Comparison of ENCODE assay signal across 14 cellular contexts in the genomic region with DNA sequence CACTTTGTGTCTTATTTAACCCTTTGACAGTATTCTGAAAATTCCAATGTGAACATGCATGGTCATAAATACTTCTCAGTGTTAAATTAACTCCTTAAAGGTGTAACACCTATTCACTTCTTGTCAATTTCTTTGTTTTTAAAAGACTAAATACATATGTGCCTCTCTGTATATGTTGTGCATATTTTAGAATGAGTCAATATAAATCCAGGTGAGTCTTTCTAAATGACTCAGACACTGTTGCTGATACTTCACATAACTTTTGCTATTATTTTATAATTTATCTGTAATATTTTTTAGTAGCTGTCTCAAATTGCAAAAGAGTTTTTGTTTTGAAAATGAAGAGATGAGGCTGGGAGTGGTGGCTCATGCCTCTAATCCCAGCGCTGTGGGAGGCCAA. TPM values are rescaled to one million over a fixed set of nuclear protein-coding genes. Genes with fewer than 3 reads are reported as not detected.
DNase-seq lines count a peak whose midpoint lies in the region; ATAC-seq and TF ChIP-seq lines count a peak whose summit lies in the region.
"Had no signal": no experiment of that assay in that cellular context is flagged by ENCODE, and none has a peak within 500 bp of the region (broad histone marks: within the 10 kb centered on the region; RNA-seq: fewer than 3 reads in every experiment).

No MANE protein-coding gene starts in this region.

- ATAC-seq in PC-3, result peak; percentile 45
- ATAC-seq in stimulated activated naive CD8-positive, alpha-beta T cell treated with anti-CD3 and anti-CD28 coated beads, Interleukin-15, Interleukin-2, amounts not matched to agents 100 U/mL and 50 U/mL, for 24 hours, result no peak
- no peak for ATAC-seq in GM21825 (IDR thresholded peaks at IDR 0.05; ENCODE audit: unreplicated experiment)
- ATAC-seq: A549, HCT116 had no signal

- no TSS peak for BruUV-seq in PC-3 (replicated peaks; lab: Mats Ljungman, UMichigan)

- H3K9me3 ChIP-seq in PC-3 (ENCODE audit: low read length) (no peaks in the 10 kb centered on the region), WERI-Rb-1 (ENCODE audit: severe bottlenecking) (peaks cover 6% of the 10 kb centered on the region), esophagus (ENCODE audit: control insufficient read depth in 2 of 2, insufficient read depth in 1 of 2, low read depth in 1 of 2, low read length in 1 of 2) (no peaks in the 10 kb centered on the region)
- H3K9me3 ChIP-seq: A549, BE2C had no signal

- H3K4me1 ChIP-seq in PC-3 (ENCODE audit: insufficient read depth, low read length), result peaks cover 18% of the 10 kb centered on the region
- peaks cover 0 to 3% of the 10 kb centered on the region in 2 donors for H3K4me1 ChIP-seq in esophagus (ENCODE audit: control insufficient read depth in 2 of 2, insufficient read depth in 2 of 2, low read length in 1 of 2)
- H3K4me1 ChIP-seq: BE2C had no signal

- no peaks in the 10 kb centered on the region for H3K9me3 Mint-ChIP-seq in activated naive CD8-positive, alpha-beta T cell treated with anti-CD3 and anti-CD28 coated beads for 36 hours

- peaks cover 19% of the 10 kb centered on the region for H3K27me3 Mint-ChIP-seq in activated naive CD8-positive, alpha-beta T cell treated with anti-CD3 and anti-CD28 coated beads for 36 hours
- H3K27me3 Mint-ChIP-seq: CD4-positive, alpha-beta memory T cell had no signal

- H3K27me3 ChIP-seq in PC-3 (ENCODE audit: low read length), result no peaks in the 10 kb centered on the region
- no peaks in the 10 kb centered on the region for H3K27me3 ChIP-seq in WERI-Rb-1 (ENCODE audit: insufficient read depth, low read depth, severe bottlenecking)
- no peaks in the 10 kb centered on the region for H3K27me3 ChIP-seq in esophagus (ENCODE audit: control insufficient read depth in 1 of 2, insufficient read depth in 2 of 2, low read length in 2 of 2)
- H3K27me3 ChIP-seq: BE2C had no signal

- H3K36me3 Mint-ChIP-seq in activated naive CD8-positive, alpha-beta T cell treated with anti-CD3 and anti-CD28 coated beads for 36 hours, result no peaks in the 10 kb centered on the region
- H3K36me3 Mint-ChIP-seq: CD4-positive, alpha-beta memory T cell had no signal

- H3K27ac ChIP-seq in PC-3 (ENCODE audit: low read length) (no peak overlapping the region), WERI-Rb-1 (peak overlapping the region; percentile 41), esophagus (ENCODE audit: low read depth in 2 of 2, low read length in 1 of 2) (peak overlapping the region; percentile 54 to 64)
- H3K27ac ChIP-seq: C4-2B had no signal

- H3K4me1 Mint-ChIP-seq in activated naive CD8-positive, alpha-beta T cell treated with anti-CD3 and anti-CD28 coated beads for 36 hours, result no peaks in the 10 kb centered on the region
- H3K4me1 Mint-ChIP-seq: CD4-positive, alpha-beta memory T cell had no signal

- CTCF ChIA-PET in PC-3 (lab: Charles Lee), result no interaction called here

- POLR2A ChIA-PET in PC-3 (lab: Charles Lee; ENCODE audit: unreplicated experiment), result no interaction called here

- H4K20me1 ChIP-seq in PC-3 (ENCODE audit: low read length), result no peaks in the 10 kb centered on the region

- H3K9me2 ChIP-seq in PC-3 (replicated peaks; ENCODE audit: low read length), result no peaks in the 10 kb centered on the region

- no peak for TF ChIP-seq CTCF in PC-3 (conservative IDR thresholded peaks at IDR 0.05; ENCODE audit: low read depth, low read length)
- TF ChIP-seq CTCF in WERI-Rb-1 (IDR thresholded peaks at IDR 0.05; ENCODE audit: low read depth, low read length), result no peak
- no peak for TF ChIP-seq CTCF in retinal pigment epithelial cell (conservative IDR thresholded peaks at IDR 0.05; ENCODE audit: low read depth, low read length)

- H3K4me3 ChIP-seq in PC-3 (ENCODE audit: low read length) (no peak overlapping the region), WERI-Rb-1 (ENCODE audit: low read depth, low read length) (no peak overlapping the region), esophagus (ENCODE audit: low read depth in 1 of 2, low read length in 2 of 2) (no peak overlapping the region), retinal pigment epithelial cell (ENCODE audit: low read length) (peak overlapping the region; percentile 18)
- H3K4me3 ChIP-seq: A549 had no signal

- H3K27ac Mint-ChIP-seq in activated naive CD8-positive, alpha-beta T cell treated with anti-CD3 and anti-CD28 coated beads for 36 hours, result no peak overlapping the region
- H3K27ac Mint-ChIP-seq: CD4-positive, alpha-beta memory T cell had no signal

- H3K9ac ChIP-seq in PC-3 (ENCODE audit: low read length), result no peak overlapping the region

- H3K36me3 ChIP-seq in PC-3 (ENCODE audit: low read depth, low read length), result no peaks in the 10 kb centered on the region
- peaks cover 8% of the 10 kb centered on the region for H3K36me3 ChIP-seq in WERI-Rb-1
- no peaks in the 10 kb centered on the region for H3K36me3 ChIP-seq in esophagus (ENCODE audit: control insufficient read depth in 2 of 2, insufficient read depth in 2 of 2, low read length in 1 of 2)
- H3K36me3 ChIP-seq: BE2C had no signal

- WGBS in esophagus, 2 donors, result 82 to 92% methylated on average over 1 of the region's 1 CpG

- H2AFZ ChIP-seq in PC-3 (ENCODE audit: low read length), result no peak overlapping the region

- intact Hi-C loops in PC-3 (cut with micrococcal nuclease), result no loop called here

- no peaks in the 10 kb centered on the region for H3K79me2 ChIP-seq in PC-3 (ENCODE audit: low read length)

- H3F3A ChIP-seq in PC-3 (ENCODE audit: low read length, unreplicated experiment), result no peaks in the 10 kb centered on the region

- H3K4me3 Mint-ChIP-seq in activated naive CD8-positive, alpha-beta T cell treated with anti-CD3 and anti-CD28 coated beads for 36 hours, result no peak overlapping the region
- H3K4me3 Mint-ChIP-seq: CD4-positive, alpha-beta memory T cell had no signal

- DNase-seq in PC-3 (peak; percentile 37), WERI-Rb-1 (no peak), retinal pigment epithelial cell (ENCODE audit: low read depth) (no peak)
- DNase-seq in activated naive CD8-positive, alpha-beta T cell treated with anti-CD3 and anti-CD28 coated beads for 36 hours, result no peak
- DNase-seq in stimulated activated naive CD8-positive, alpha-beta T cell treated with anti-CD3 and anti-CD28 coated beads, Interleukin-15, Interleukin-2, amounts not matched to agents 100 U/mL and 50 U/mL, for 24 hours, result no peak
- DNase-seq: BE2C; CD4-positive, alpha-beta memory T cell; DMS79; IMR-90 had no signal

- H3K4me2 ChIP-seq in PC-3 (ENCODE audit: low read length), result peak overlapping the region; percentile 10; the same call in 1 of the 2 replicates
- H3K4me2 ChIP-seq: A549 had no signal

RNA-seq across cellular contexts. Expression of gene TIAM2, which starts 36.0 kb away (rescaled TPM):
- total RNA-seq in PC-3 (2014; rRNA removed), result 2.8 and 4.5 TPM in 2 replicates
- polyA plus RNA-seq in esophagus, result 1 to 10 TPM; 2.3 to 3.1 TPM
- total RNA-seq in activated naive CD8-positive, alpha-beta T cell treated with anti-CD3 and anti-CD28 coated beads for 36 hours, result 1 to 10 TPM; 2.5 to 3.8 TPM
